ENCODE assay signal across 1 cellular context in the genomic region with DNA sequence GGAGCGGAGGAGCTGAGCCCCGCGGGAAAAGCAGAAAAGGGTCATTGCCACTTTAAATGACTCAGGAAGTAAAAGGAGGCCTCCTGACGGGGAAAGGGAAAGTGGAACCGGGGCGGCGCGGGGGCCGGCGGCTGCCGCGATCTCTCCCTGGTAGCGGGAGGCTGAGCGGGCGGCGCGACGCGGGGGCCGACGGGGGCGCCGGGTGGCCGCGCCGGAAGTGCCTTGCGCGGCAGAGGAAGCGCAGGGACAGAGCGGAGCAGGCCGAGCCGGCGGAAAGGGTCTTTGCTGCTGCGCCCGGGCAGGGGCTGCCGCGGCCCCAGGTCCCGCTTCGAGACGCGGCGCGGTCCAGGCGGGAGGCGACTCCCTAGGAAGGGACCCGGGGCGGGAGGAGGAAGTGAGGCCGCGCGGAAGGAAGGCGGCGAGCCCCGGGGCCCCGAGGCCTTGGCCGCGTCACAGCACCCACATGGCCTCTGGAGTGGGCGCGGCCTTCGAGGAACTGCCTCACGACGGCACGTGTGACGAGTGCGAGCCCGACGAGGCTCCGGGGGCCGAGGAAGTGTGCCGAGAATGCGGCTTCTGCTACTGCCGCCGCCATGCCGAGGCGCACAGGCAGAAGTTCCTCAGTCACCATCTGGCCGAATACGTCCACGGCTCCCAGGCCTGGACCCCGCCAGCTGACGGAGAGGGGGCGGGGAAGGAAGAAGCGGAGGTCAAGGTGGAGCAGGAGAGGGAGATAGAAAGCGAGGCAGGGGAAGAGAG.
A peak's percentile ranks its signal among the peaks of the same experiment; 100 is the strongest.
TF ChIP-seq lines count a peak whose summit lies in the region.

A gene with protein sequence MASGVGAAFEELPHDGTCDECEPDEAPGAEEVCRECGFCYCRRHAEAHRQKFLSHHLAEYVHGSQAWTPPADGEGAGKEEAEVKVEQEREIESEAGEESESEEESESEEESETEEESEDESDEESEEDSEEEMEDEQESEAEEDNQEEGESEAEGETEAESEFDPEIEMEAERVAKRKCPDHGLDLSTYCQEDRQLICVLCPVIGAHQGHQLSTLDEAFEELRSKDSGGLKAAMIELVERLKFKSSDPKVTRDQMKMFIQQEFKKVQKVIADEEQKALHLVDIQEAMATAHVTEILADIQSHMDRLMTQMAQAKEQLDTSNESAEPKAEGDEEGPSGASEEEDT (plus strand): TSS at position 127 of the 759 bp plus-strand sequence. CDS start 337 bp downstream, at position 464.

TF ChIP-seq in GM12878, 131 proteins besides CTCF, POLR2A, EP300 and RAD21 (continued from another document):
- TF ChIP-seq, protein P1, sequence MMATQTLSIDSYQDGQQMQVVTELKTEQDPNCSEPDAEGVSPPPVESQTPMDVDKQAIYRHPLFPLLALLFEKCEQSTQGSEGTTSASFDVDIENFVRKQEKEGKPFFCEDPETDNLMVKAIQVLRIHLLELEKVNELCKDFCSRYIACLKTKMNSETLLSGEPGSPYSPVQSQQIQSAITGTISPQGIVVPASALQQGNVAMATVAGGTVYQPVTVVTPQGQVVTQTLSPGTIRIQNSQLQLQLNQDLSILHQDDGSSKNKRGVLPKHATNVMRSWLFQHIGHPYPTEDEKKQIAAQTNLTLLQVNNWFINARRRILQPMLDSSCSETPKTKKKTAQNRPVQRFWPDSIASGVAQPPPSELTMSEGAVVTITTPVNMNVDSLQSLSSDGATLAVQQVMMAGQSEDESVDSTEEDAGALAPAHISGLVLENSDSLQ (IDR thresholded peaks at IDR 0.05): peak; percentile 40; the same call in 1 of the 2 replicates
- TF ChIP-seq SIN3A (IDR thresholded peaks at IDR 0.05; ENCODE audit: low read depth, low read length): 0 out of 2 replicates have a peak, but pooled peaks have one; percentile 12
- peak; percentile 95 for TF ChIP-seq LARP7 (IDR thresholded peaks at IDR 0.05)
